Comparison of ENCODE assay signal across 22 cellular contexts in genomic region chr2:78978340-78978739, GRCh38. TPM values are rescaled to one million over a fixed set of nuclear protein-coding genes. Genes with fewer than 3 reads are reported as not detected.
DNase-seq lines count a peak whose midpoint lies in the region; ATAC-seq and TF ChIP-seq lines count a peak whose summit lies in the region.
"Had no signal": no experiment of that assay in that cellular context is flagged by ENCODE, and none has a peak within 500 bp of the region (broad histone marks: within the 10 kb centered on the region; RNA-seq: fewer than 3 reads in every experiment).

No MANE protein-coding gene starts in this region.

- DNase-seq in GM23338 (ENCODE audit: low spot score) (peak; percentile 65), mesendoderm (peak; percentile 26), GM20000 (ENCODE audit: low spot score) (no peak)
- DNase-seq: BE2C; CD4-positive, CD25-positive, alpha-beta regulatory T cell; COR-L47; DND-41; NCI-H1105; NCI-H146; NCI-H2029; NCI-H2227 treated with DMSO at 0.1 percent for 48 hours; NCI-H510A; NCI-H748 treated with DMSO at 0.1 percent for 48 hours; PC-3; Right ventricle myocardium superior had no signal

- H3K9me3 Mint-ChIP-seq in GM23338 = no peaks in the 10 kb centered on the region; the same call in 2 of the 3 replicates

- H2AFZ ChIP-seq in GM23338 (no peak overlapping the region), OCI-LY3 (ENCODE audit: low read depth, low read length) (no peak overlapping the region)

- H3K27me3 ChIP-seq in GM23338 (ENCODE audit: insufficient read depth) = no peaks in the 10 kb centered on the region
- no peaks in the 10 kb centered on the region for H3K27me3 ChIP-seq in OCI-LY3 (ENCODE audit: low read depth, low read length)
- H3K27me3 ChIP-seq in mesendoderm (ENCODE audit: insufficient read depth, low read length, poor library complexity) = no peaks in the 10 kb centered on the region
- H3K27me3 ChIP-seq in neutrophil = peaks cover 21% of the 10 kb centered on the region
- H3K27me3 ChIP-seq: BE2C had no signal

- H3K36me3 ChIP-seq in GM23338 (ENCODE audit: insufficient read depth) (no peaks in the 10 kb centered on the region), OCI-LY3 (replicated peaks; ENCODE audit: low read depth, low read length) (no peaks in the 10 kb centered on the region), mesendoderm (ENCODE audit: control insufficient read depth, insufficient read depth, low read length) (no peaks in the 10 kb centered on the region), neutrophil (no peaks in the 10 kb centered on the region)
- H3K36me3 ChIP-seq: BE2C had no signal

- no peak overlapping the region for H2BK120ac ChIP-seq in mesendoderm (ENCODE audit: low read depth, low read length)

- peaks cover 14% of the 10 kb centered on the region for H3K4me1 Mint-ChIP-seq in GM23338
- H3K4me1 Mint-ChIP-seq: CD4-positive, CD25-positive, alpha-beta regulatory T cell had no signal

- no peak overlapping the region for H3K27ac Mint-ChIP-seq in GM23338
- H3K27ac Mint-ChIP-seq: CD4-positive, CD25-positive, alpha-beta regulatory T cell had no signal

- H2AK5ac ChIP-seq in mesendoderm (ENCODE audit: low read length) = no peak overlapping the region

- H3K56ac ChIP-seq in mesendoderm (ENCODE audit: low read length) = no peak overlapping the region

- H3K9me3 ChIP-seq in OCI-LY3 (ENCODE audit: insufficient read depth, low read length) (no peaks in the 10 kb centered on the region), neutrophil (no peaks in the 10 kb centered on the region)
- H3K9me3 ChIP-seq: A549, BE2C had no signal

- H3K4me1 ChIP-seq in GM23338 (ENCODE audit: insufficient read depth) (peaks cover 11% of the 10 kb centered on the region), OCI-LY3 (ENCODE audit: low read length) (peaks cover 52% of the 10 kb centered on the region), mesendoderm (ENCODE audit: control insufficient read depth, low read depth, low read length) (no peaks in the 10 kb centered on the region), neutrophil (ENCODE audit: control insufficient read depth in 1 of 2, insufficient read depth in 1 of 2, low read depth in 1 of 2, low read length in 1 of 2) (peaks cover 12 to 32% of the 10 kb centered on the region in 2 experiments)
- H3K4me1 ChIP-seq: A549, BE2C had no signal

- no peaks in the 10 kb centered on the region for H3K79me1 ChIP-seq in mesendoderm (ENCODE audit: low read length)

- H3K4me3 Mint-ChIP-seq in GM23338 = no peak overlapping the region
- H3K4me3 Mint-ChIP-seq: CD4-positive, CD25-positive, alpha-beta regulatory T cell had no signal

- peak; percentile 79 for ATAC-seq in GM23338
- ATAC-seq in GM19463 (IDR thresholded peaks at IDR 0.05; ENCODE audit: unreplicated experiment) = no peak
- ATAC-seq in HG03280 (IDR thresholded peaks at IDR 0.05; ENCODE audit: unreplicated experiment) = no peak
- ATAC-seq: A549, PC-3 had no signal

- no peak overlapping the region for H3K18ac ChIP-seq in mesendoderm (ENCODE audit: low read length)

- H4K8ac ChIP-seq in mesendoderm (ENCODE audit: low read depth, low read length) = no peak overlapping the region

- no peaks in the 10 kb centered on the region for H3K9me2 ChIP-seq in GM23338 (ENCODE audit: insufficient read depth)

- H3K4me3 ChIP-seq in GM23338 (no peak overlapping the region), OCI-LY3 (ENCODE audit: low read length) (no peak overlapping the region), mesendoderm (ENCODE audit: low read length) (no peak overlapping the region), neutrophil (ENCODE audit: low read depth in 1 of 2, low read length in 1 of 2) (no peak overlapping the region)
- H3K4me3 ChIP-seq: A549 had no signal

- no peaks in the 10 kb centered on the region for H3K27me3 Mint-ChIP-seq in GM23338 (ENCODE audit: insufficient read depth, low read depth, poor library complexity)
- H3K27me3 Mint-ChIP-seq: CD4-positive, CD25-positive, alpha-beta regulatory T cell had no signal

- no peak overlapping the region for H3K4me2 ChIP-seq in GM23338
- peak overlapping the region; percentile 61 for H3K4me2 ChIP-seq in OCI-LY3 (ENCODE audit: low read length)
- H3K4me2 ChIP-seq in mesendoderm (ENCODE audit: low read length) = no peak overlapping the region
- H3K4me2 ChIP-seq: A549 had no signal

- H3K9ac ChIP-seq in OCI-LY3 (ENCODE audit: low read length) (no peak overlapping the region), mesendoderm (ENCODE audit: low read length) (no peak overlapping the region)

- no peak overlapping the region for H4K5ac ChIP-seq in mesendoderm (ENCODE audit: low read length)

- no peak overlapping the region for H2BK15ac ChIP-seq in mesendoderm (replicated peaks; ENCODE audit: low read depth)

- no peak overlapping the region for H3K4ac ChIP-seq in mesendoderm (ENCODE audit: low read depth, low read length)

- H3F3A ChIP-seq in GM23338 (replicated peaks; ENCODE audit: low read depth) = no peaks in the 10 kb centered on the region

- H4K20me1 ChIP-seq in GM23338 (replicated peaks; ENCODE audit: insufficient read depth) = no peaks in the 10 kb centered on the region
- no peaks in the 10 kb centered on the region for H4K20me1 ChIP-seq in OCI-LY3 (ENCODE audit: insufficient read depth, low read length)

- H3K27ac ChIP-seq in GM23338 (ENCODE audit: low read depth) (no peak overlapping the region), OCI-LY3 (ENCODE audit: low read length) (no peak overlapping the region), mesendoderm (ENCODE audit: low read depth, low read length) (no peak overlapping the region), neutrophil (peak overlapping the region; percentile 82)
- H3K27ac ChIP-seq: A549 had no signal

- no peak overlapping the region for H2BK5ac ChIP-seq in mesendoderm (ENCODE audit: low read length)

- H3K36me3 Mint-ChIP-seq in GM23338 (ENCODE audit: low read depth) = no peaks in the 10 kb centered on the region
- H3K36me3 Mint-ChIP-seq: CD4-positive, CD25-positive, alpha-beta regulatory T cell had no signal

- no peaks in the 10 kb centered on the region for H3K79me2 ChIP-seq in GM23338 (replicated peaks; ENCODE audit: insufficient read depth)
- no peaks in the 10 kb centered on the region for H3K79me2 ChIP-seq in OCI-LY3 (ENCODE audit: low read length)
- H3K79me2 ChIP-seq in mesendoderm (ENCODE audit: control insufficient read depth, insufficient read depth, low read length) = no peaks in the 10 kb centered on the region

- no peak overlapping the region for H3K23ac ChIP-seq in mesendoderm (ENCODE audit: low read length)

- TF ChIP-seq CTCF in GM23338 (conservative IDR thresholded peaks at IDR 0.05; ENCODE audit: low read depth in 2 of 2) = no peak
- no peak for TF ChIP-seq CTCF in OCI-LY3 (IDR thresholded peaks at IDR 0.05; ENCODE audit: low read depth, low read length)
- no peak for TF ChIP-seq CTCF in neutrophil (IDR thresholded peaks at IDR 0.05)
- no peak for TF ChIP-seq CTCF in GM20000 (IDR thresholded peaks at IDR 0.05; ENCODE audit: extremely low read depth, missing control alignments)

TF ChIP-seq in GM23338, 12 proteins besides CTCF, POLR2A, EP300 and RAD21:
- no peak for TF ChIP-seq ZNF114 (CRISPR knock-in tag; IDR thresholded peaks at IDR 0.05)
- TF ChIP-seq CREB1 (CRISPR knock-in tag; IDR thresholded peaks at IDR 0.05; ENCODE audit: low read depth) = no peak
- TF ChIP-seq STAT1 (IDR thresholded peaks at IDR 0.05; ENCODE audit: unreplicated experiment) = no peak
- TF ChIP-seq NANOG (IDR thresholded peaks at IDR 0.05; ENCODE audit: borderline replicate concordance) = no peak
- no peak for TF ChIP-seq ZNF331 (CRISPR knock-in tag; IDR thresholded peaks at IDR 0.05; ENCODE audit: low read depth)
- TF ChIP-seq ETS1 (IDR thresholded peaks at IDR 0.05) = no peak
- TF ChIP-seq REST (IDR thresholded peaks at IDR 0.05; ENCODE audit: unreplicated experiment) = no peak
TF ChIP-seq in GM23338: peak in this region for 0.

RNA-seq across cellular contexts. Expression of gene REG3G, which starts 47.2 kb away (rescaled TPM):
- total RNA-seq in GM23338 (2014; rRNA removed; shearing (Covaris generic)) = not detected in 2 replicates
- polyA plus RNA-seq in GM23338 (2016; fragmentation: Nextera tagmentation; extraction: Ambion mirVana) = not detected in 2 replicates
- not detected for polyA plus RNA-seq in mesendoderm (2013, experiment 1 of 2)
- not detected for polyA plus RNA-seq in mesendoderm (2013, experiment 2 of 2)
- total RNA-seq: CD4-positive, CD25-positive, alpha-beta regulatory T cell; G401; PC-3; Right ventricle myocardium superior; RPMI7951 had no signal
- polyA plus RNA-seq: A549; CD4-positive, CD25-positive, alpha-beta regulatory T cell had no signal
